23 cellular contexts compared by ENCODE assay signal in the genomic region with DNA sequence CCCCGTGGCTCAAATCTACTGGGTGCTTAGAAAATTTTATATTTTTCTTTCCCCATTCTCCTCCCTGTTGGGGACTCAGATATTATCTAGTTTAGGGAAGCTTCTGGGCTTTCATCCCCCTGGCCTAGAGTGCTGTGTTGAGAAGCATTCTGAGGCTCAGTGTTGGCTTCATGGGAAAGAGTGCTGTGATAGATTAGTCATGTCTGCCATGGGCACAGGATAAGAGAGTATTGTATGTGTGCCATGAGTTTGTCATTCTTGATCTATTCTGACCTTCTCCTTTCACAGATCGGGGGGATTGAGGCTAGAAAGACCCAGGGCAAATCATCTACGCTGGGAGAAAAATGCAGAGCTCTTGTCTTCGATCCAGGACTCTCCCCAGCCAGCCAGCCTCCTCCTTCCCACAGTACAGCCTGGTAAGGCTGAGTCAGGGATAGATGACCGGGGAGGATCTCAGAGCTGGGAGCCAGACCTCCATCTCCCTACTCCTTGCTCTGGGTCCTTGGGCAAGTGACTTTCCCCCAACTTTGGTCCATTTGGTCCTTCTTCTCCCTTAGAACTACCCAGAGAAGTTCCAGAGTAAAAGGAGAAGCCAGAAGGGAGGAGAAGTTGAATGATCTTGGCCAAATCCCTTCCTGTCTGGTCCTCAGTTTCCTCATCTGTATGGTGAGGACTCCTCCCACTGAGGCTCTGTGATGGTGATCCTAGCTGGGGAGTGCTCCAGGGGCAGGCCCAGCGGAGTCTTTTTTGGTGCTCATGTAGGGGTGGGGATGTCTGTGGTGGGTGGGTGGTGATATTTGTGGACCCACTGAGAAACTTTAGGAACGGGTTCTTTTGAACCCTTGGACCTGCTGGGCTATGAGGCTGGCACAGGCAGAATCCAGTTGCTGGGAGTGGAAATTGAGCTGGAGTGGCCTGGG. TPM values are rescaled to one million over a fixed set of nuclear protein-coding genes. Genes with fewer than 3 reads are reported as not detected.
DNase-seq lines count a peak whose midpoint lies in the region; ATAC-seq, FAIRE-seq and TF ChIP-seq lines count a peak whose summit lies in the region.
"Had no signal": no experiment of that assay in that cellular context is flagged by ENCODE, and none has a peak within 500 bp of the region (broad histone marks: within the 10 kb centered on the region; RNA-seq: fewer than 3 reads in every experiment).

No MANE protein-coding gene starts in this region.

- DNase-seq in 8988T (peak; percentile 14), IMR-90 (no peak), K562 (ENCODE audit: extremely low read depth in 1 of 4, low spot score in 3 of 4) (no peak), mesendoderm (peak; percentile 35), NCI-H524 (lab: John Stamatoyannopoulos, UW) (no peak), NCI-H1694 treated with DMSO at 0.1 percent for 48 hours (lab: John Stamatoyannopoulos, UW) (no peak), lower lobe of right lung (no peak)
- DNase-seq in activated naive CD4-positive, alpha-beta T cell (lab: John Stamatoyannopoulos, UW) = no peak
- DNase-seq: activated CD8-positive, alpha-beta T cell treated with anti-CD3 and anti-CD28 coated beads for 36 hours; activated T-cell treated with anti-CD3 and anti-CD28 coated beads, Interleukin-2, amount 50 U/mL, for 4 hours; CD4-positive, alpha-beta T cell; colonic mucosa; DMS79; KBM-7; kidney glomerular epithelial cell; NCI-H2081; NCI-H69; nephron progenitor cell; SIG-M5; substantia nigra had no signal

- CTCF ChIA-PET in IMR-90 (lab: Yijun Ruan, JAX) = no interaction called here
- CTCF ChIA-PET in K562 (lab: Yijun Ruan, JAX; ENCODE audit: low intra/inter-chr PET ratio) = interaction anchor here (0.5 kb wide), 1 partner anchor 74 kb away, joined by 3 read pairs; no protein-coding TSS in a partner anchor

- H3K14ac ChIP-seq in IMR-90 (replicated peaks; ENCODE audit: low read depth, low read length) = 0 out of 2 replicates have a peak overlapping the region, but pooled peaks have one; percentile 5

- H3K4me1 ChIP-seq in IMR-90 (ENCODE audit: control insufficient read depth, insufficient read depth, low read length) (peaks cover 12% of the 10 kb centered on the region), K562 (replicated peaks in 1 of 2; ENCODE audit: control insufficient read depth in 2 of 2, insufficient read depth in 2 of 2, low read length in 2 of 2) (peaks cover 0 to 18% of the 10 kb centered on the region in 2 experiments; a peak in 3 of 5 replicates), mesendoderm (ENCODE audit: control insufficient read depth, low read depth, low read length) (no peaks in the 10 kb centered on the region), lower lobe of right lung (peaks cover 47% of the 10 kb centered on the region)

- 80% methylated on average over 1 of the region's 7 CpGs; no CpG with 5 or more reads in 1 of the 2 experiments for WGBS in IMR-90 (ENCODE audit: extremely low coverage in 2 of 2, insufficient read length in 1 of 2), 2 experiments
- WGBS in K562 (ENCODE audit: insufficient coverage, low coverage, missing lambda C conversion rate) = 65% methylated on average over 7 of the region's 7 CpGs
- no CpG with 5 or more reads among the region's 7 CpGs for WGBS in mesendoderm (ENCODE audit: extremely low coverage, insufficient coverage, low lambda C conversion rate)

- H2AFZ ChIP-seq in IMR-90 (replicated peaks; ENCODE audit: low read length, poor library complexity) (no peak overlapping the region), K562 (ENCODE audit: low read depth, low read length) (no peak overlapping the region)

- FAIRE-seq in K562 (lab: Jason Lieb, UNC) = no peak
- FAIRE-seq: frontal cortex had no signal

- H3K4me2 ChIP-seq in IMR-90 (ENCODE audit: low read depth, low read length) (no peak overlapping the region), K562 (ENCODE audit: insufficient read depth, low read length) (no peak overlapping the region), mesendoderm (ENCODE audit: low read length) (no peak overlapping the region)

- TF ChIP-seq POLR2A in IMR-90 (IDR thresholded peaks at IDR 0.05; ENCODE audit: low read depth, low read length) (no peak), K562 (conservative IDR thresholded peaks at IDR 0.05) (no peak)

- H3K27ac ChIP-seq in IMR-90 (ENCODE audit: insufficient read depth, low read length) (no peak overlapping the region), K562 (ENCODE audit: extremely low read depth, low read depth, low read length) (no peak overlapping the region), mesendoderm (ENCODE audit: low read depth, low read length) (no peak overlapping the region), lower lobe of right lung (no peak overlapping the region)
- H3K27ac ChIP-seq: colonic mucosa, VCaP had no signal

- dilution Hi-C loops in IMR-90 (cut with HindIII; ENCODE audit: low sequenced_read_pairs, unreplicated experiment) = no loop called here

- no peak overlapping the region for H3K18ac ChIP-seq in IMR-90 (ENCODE audit: low read depth, low read length)
- no peak overlapping the region for H3K18ac ChIP-seq in mesendoderm (ENCODE audit: low read length)

- no peak overlapping the region for H3K4ac ChIP-seq in IMR-90 (ENCODE audit: low read depth, low read length)
- no peak overlapping the region for H3K4ac ChIP-seq in mesendoderm (ENCODE audit: low read depth, low read length)

- BruUV-seq in IMR-90 (replicated peaks; lab: Mats Ljungman, UMichigan) (no TSS peak), K562 (replicated peaks; lab: Mats Ljungman, UMichigan) (no TSS peak)

- H3K79me1 ChIP-seq in IMR-90 (ENCODE audit: low read depth in 1 of 2, low read length in 2 of 2) (peaks cover 39 to 95% of the 10 kb centered on the region in 2 experiments), mesendoderm (ENCODE audit: low read length) (peaks cover 69% of the 10 kb centered on the region)

- intact Hi-C loops in IMR-90 (cut with micrococcal nuclease) = no loop called here
- intact Hi-C loops in K562 (cut with micrococcal nuclease) = no loop called here
- intact Hi-C loops in lower lobe of right lung (cut with DNase I) = no loop called here

- H2BK15ac ChIP-seq in IMR-90 (ENCODE audit: low read depth, low read length) = no peak overlapping the region
- no peak overlapping the region for H2BK15ac ChIP-seq in mesendoderm (replicated peaks; ENCODE audit: low read depth)

- H4K5ac ChIP-seq in IMR-90 (ENCODE audit: low read depth, low read length) (no peak overlapping the region), mesendoderm (ENCODE audit: low read length) (no peak overlapping the region)

- peaks cover 24% of the 10 kb centered on the region for H3K9me1 ChIP-seq in IMR-90 (ENCODE audit: insufficient read depth, low read length)
- no peaks in the 10 kb centered on the region for H3K9me1 ChIP-seq in K562 (ENCODE audit: control insufficient read depth, insufficient read depth, low read length)

- H3K23ac ChIP-seq in IMR-90 (ENCODE audit: low read depth, low read length) (no peak overlapping the region), mesendoderm (ENCODE audit: low read length) (no peak overlapping the region)

- TF ChIP-seq CTCF in IMR-90 (conservative IDR thresholded peaks at IDR 0.05; ENCODE audit: low read depth, low read length) = no peak
- no peak for TF ChIP-seq CTCF in K562 (IDR thresholded peaks at IDR 0.05 in 2 of 3, conservative IDR thresholded peaks at IDR 0.05 in 1 of 3; ENCODE audit: insufficient read depth in 2 of 3, low read depth in 1 of 3, low read length in 3 of 3)
- TF ChIP-seq CTCF in lower lobe of right lung (IDR thresholded peaks at IDR 0.05) = no peak

- H3K27me3 ChIP-seq in IMR-90 (ENCODE audit: control insufficient read depth, insufficient read depth, low read length) = no peaks in the 10 kb centered on the region
- no peaks in the 10 kb centered on the region for H3K27me3 ChIP-seq in K562 (ENCODE audit: control insufficient read depth in 2 of 2, insufficient read depth in 2 of 2, low read length in 2 of 2)
- H3K27me3 ChIP-seq in mesendoderm (ENCODE audit: insufficient read depth, low read length, poor library complexity) = no peaks in the 10 kb centered on the region
- H3K27me3 ChIP-seq in lower lobe of right lung (ENCODE audit: low read depth) = no peaks in the 10 kb centered on the region
- H3K27me3 ChIP-seq: body of pancreas, colonic mucosa had no signal

- H3K9ac ChIP-seq in IMR-90 (ENCODE audit: low read depth, low read length) = no peak overlapping the region
- no peak overlapping the region; a peak in 1 of 4 replicates for H3K9ac ChIP-seq in K562 (ENCODE audit: insufficient read depth in 1 of 2, low read depth in 2 of 2, low read length in 2 of 2)
- H3K9ac ChIP-seq in mesendoderm (ENCODE audit: low read length) = no peak overlapping the region

- in situ Hi-C loops in IMR-90 (cut with MboI; ENCODE audit: low sequenced_read_pairs) (no loop called here), K562 (cut with MboI) (no loop called here)

- H4K8ac ChIP-seq in IMR-90 (ENCODE audit: low read depth in 2 of 2, low read length in 2 of 2) (no peak overlapping the region), mesendoderm (ENCODE audit: low read depth, low read length) (no peak overlapping the region)

- H2BK20ac ChIP-seq in IMR-90 (ENCODE audit: low read depth, low read length) = no peak overlapping the region

- H2BK120ac ChIP-seq in IMR-90 (ENCODE audit: low read depth, low read length) (no peak overlapping the region), mesendoderm (ENCODE audit: low read depth, low read length) (no peak overlapping the region)

- H4K91ac ChIP-seq in IMR-90 (ENCODE audit: insufficient read depth, low read depth, low read length) = no peak overlapping the region

- H3K79me2 ChIP-seq in K562 (ENCODE audit: control insufficient read depth, insufficient read depth, low read length) = no peaks in the 10 kb centered on the region
- peaks cover 85% of the 10 kb centered on the region for H3K79me2 ChIP-seq in mesendoderm (ENCODE audit: control insufficient read depth, insufficient read depth, low read length)

- no peaks in the 10 kb centered on the region for H3K9me3 ChIP-seq in IMR-90 (ENCODE audit: control insufficient read depth, insufficient read depth, low read length)
- H3K9me3 ChIP-seq in K562 (replicated peaks; ENCODE audit: control insufficient read depth, insufficient read depth, low read depth, low read length) = no peaks in the 10 kb centered on the region
- no peaks in the 10 kb centered on the region for H3K9me3 ChIP-seq in lower lobe of right lung
- H3K9me3 ChIP-seq: body of pancreas, colonic mucosa had no signal

- TF ChIP-seq EP300 in K562 (IDR thresholded peaks at IDR 0.05; ENCODE audit: low read length) = no peak

- POLR2A ChIA-PET in IMR-90 (lab: Charles Lee; ENCODE audit: unreplicated experiment) = no interaction called here
- POLR2A ChIA-PET in K562 (lab: Yijun Ruan, JAX) = interaction anchor here (1.1 to 1.3 kb wide), 2 partner anchors 27 to 29 kb away, joined by 3 to 4 read pairs; no protein-coding TSS in a partner anchor

- H2BK5ac ChIP-seq in IMR-90 (ENCODE audit: low read depth, low read length, poor library complexity, severe bottlenecking) (no peak overlapping the region), mesendoderm (ENCODE audit: low read length) (no peak overlapping the region)

- H2AK5ac ChIP-seq in IMR-90 (ENCODE audit: low read depth, low read length) (no peak overlapping the region), mesendoderm (ENCODE audit: low read length) (no peak overlapping the region)

- no peak overlapping the region for H2AK9ac ChIP-seq in IMR-90 (replicated peaks; ENCODE audit: low read depth, low read length, poor library complexity)

- TF ChIP-seq RAD21 in IMR-90 (IDR thresholded peaks at IDR 0.05; ENCODE audit: low read length) (no peak), K562 (CRISPR knock-in tag; conservative IDR thresholded peaks at IDR 0.05 in 1 of 2, IDR thresholded peaks at IDR 0.05 in 1 of 2) (no peak)

- H3K4me3 ChIP-seq in IMR-90 (ENCODE audit: insufficient read depth, low read depth, low read length) = no peak overlapping the region
- no peak overlapping the region for H3K4me3 ChIP-seq in K562
- no peak overlapping the region for H3K4me3 ChIP-seq in mesendoderm (ENCODE audit: low read length)
- H3K4me3 ChIP-seq in lower lobe of right lung = no peak overlapping the region
- H3K4me3 ChIP-seq: body of pancreas, colonic mucosa had no signal

- H4K20me1 ChIP-seq in IMR-90 (ENCODE audit: insufficient read depth, low read length) (peaks cover 79% of the 10 kb centered on the region), K562 (replicated peaks; ENCODE audit: control insufficient read depth, insufficient read depth, low read length) (0 out of 2 replicates have a peak, but pooled peaks cover 2% of the 10 kb centered on the region)

- H3K56ac ChIP-seq in IMR-90 (ENCODE audit: extremely low read depth, insufficient read depth, low read length) (no peak overlapping the region), mesendoderm (ENCODE audit: low read length) (no peak overlapping the region)

- H3K36me3 ChIP-seq in IMR-90 (ENCODE audit: control insufficient read depth, insufficient read depth, low read length) (peaks cover 15% of the 10 kb centered on the region), K562 (ENCODE audit: control insufficient read depth, insufficient read depth, low read length) (no peaks in the 10 kb centered on the region), mesendoderm (ENCODE audit: control insufficient read depth, insufficient read depth, low read length) (no peaks in the 10 kb centered on the region), lower lobe of right lung (peaks cover 11% of the 10 kb centered on the region)
- H3K36me3 ChIP-seq: colonic mucosa had no signal

- ATAC-seq in IMR-90 (ENCODE audit: low read depth) = no peak
- ATAC-seq in K562 = no peak
- ATAC-seq in lower lobe of right lung = no peak
- ATAC-seq: activated CD8-positive, alpha-beta T cell treated with anti-CD3 and anti-CD28 coated beads for 36 hours; activated T-cell treated with anti-CD3 and anti-CD28 coated beads, Interleukin-2, amount 50 U/mL, for 4 hours; body of pancreas had no signal

RNA-seq across cellular contexts. Expression of a gene that starts 5.0 kb away (rescaled TPM):
- total RNA-seq in IMR-90 (2012; rRNA removed) (6.7 and 7.0 TPM in 2 replicates), K562 (2014; rRNA removed) (2.0 and 4.7 TPM in 2 replicates), K562 (2014; rRNA removed; fragmentation: Illumina TruSeq; extraction: Trizol) (1.4 and 1.9 TPM in 2 replicates), K562 (2015; rRNA removed; fragmentation: Illumina TruSeq; extraction: Trizol) (2.9 and 3.1 TPM in 2 replicates), K562 (2021) (7.0 and 7.7 TPM in 2 replicates), lower lobe of right lung (72.7 TPM)
- polyA plus RNA-seq in IMR-90 (2012; rRNA removed) (19.8 and 24.2 TPM in 2 replicates), K562 (2011; rRNA removed) (8.0 and 8.5 TPM in 2 replicates), K562 (2014; fragmentation: Illumina TruSeq; extraction: Trizol) (5.4 and 8.3 TPM in 2 replicates), K562 (2014; fragmentation: Nextera tagmentation; extraction: Ambion mirVana) (under 1 TPM; 0.06 to 0.14 TPM), K562 (2014; rRNA removed) (4.8 and 5.2 TPM in 2 replicates)
- polyA plus RNA-seq in IMR-90 (2012; cell fraction: cytosol; rRNA removed) = 10.7 and 21.0 TPM in 2 replicates
- 66.9 and 101 TPM in 2 replicates for polyA plus RNA-seq in IMR-90 (2012; cell fraction: nucleus; rRNA removed; ENCODE audit: low replicate concordance)
- 23.1 and 61.0 TPM in 2 replicates for total RNA-seq in K562 (2011; cell fraction: chromatin; rRNA removed; ENCODE audit: low replicate concordance)
- total RNA-seq in K562 (2011; cell fraction: nucleolus; rRNA removed) = 26.7 and 29.4 TPM in 2 replicates
- 20.5 and 28.9 TPM in 2 replicates for total RNA-seq in K562 (2011; cell fraction: nucleoplasm; rRNA removed)
- polyA plus RNA-seq in K562 (2011; cell fraction: cytosol; rRNA removed) = 6.8 and 11.9 TPM in 2 replicates
- 45.7 and 78.2 TPM in 2 replicates for polyA plus RNA-seq in K562 (2011; cell fraction: nucleus; rRNA removed)
- polyA plus RNA-seq in K562 (2012) = 4.7 and 5.8 TPM in 2 replicates
- polyA minus RNA-seq in K562 (2011; rRNA and poly(A)+ RNA removed) = 5.2 and 16.3 TPM in 2 replicates
- 4.0 and 10.0 TPM in 2 replicates for polyA minus RNA-seq in K562 (2011; cell fraction: cytosol; rRNA and poly(A)+ RNA removed)
- polyA minus RNA-seq in K562 (2011; cell fraction: nucleus; rRNA and poly(A)+ RNA removed) = 12.3 and 15.8 TPM in 2 replicates
- 18.4 TPM for polyA plus RNA-seq in mesendoderm (2013, experiment 1 of 2)
- polyA plus RNA-seq in mesendoderm (2013, experiment 2 of 2) = 19.3 TPM

Comparison
In these comparisons a context has a peak if more than half of its experiments do, and no peak if none do; other contexts are left out.
1. DNase-seq: peak in 8988T (single experiment) and mesendoderm (single experiment); none in IMR-90 (single experiment), K562 (0 of 4), NCI-H524 (0 of 2), NCI-H1694 treated with DMSO at 0.1 percent for 48 hours (single experiment), activated naive CD4-positive, alpha-beta T cell (0 of 4) and lower lobe of right lung (single experiment).